ENCODE assay signal across 8 cellular contexts in genomic region chr12:104720346-104721064, GRCh38.
A peak's percentile ranks its signal among the peaks of the same experiment; 100 is the strongest.
DNase-seq lines count a peak whose midpoint lies in the region; ATAC-seq lines count a peak whose summit lies in the region.

No MANE protein-coding gene starts in this region.

- peak; percentile 35 for DNase-seq in AG08396 (ENCODE audit: low spot score)
- DNase-seq in activated T-cell treated with anti-CD3 and anti-CD28 coated beads, Interleukin-2, amount 50 U/mL, for 1 hour, result peak; percentile 76
- no peak for DNase-seq in Right ventricle myocardium superior
- peak; percentile 15 to 43 for DNase-seq in stimulated activated CD4-positive, alpha-beta T cell treated with anti-CD3 and anti-CD28 coated beads, Interleukin-15, amount 100 ng/mL, for 48 hours (ENCODE audit: low read depth in 2 of 2)
- no peak for DNase-seq in SK-N-DZ (ENCODE audit: low spot score)
- no peak for DNase-seq in NCI-H2107 treated with DMSO at 0.1 percent for 48 hours (lab: John Stamatoyannopoulos, UW; ENCODE audit: unreplicated experiment)

- ATAC-seq in HG03378 (IDR thresholded peaks at IDR 0.05; ENCODE audit: unreplicated experiment) (peak; percentile 45), Right ventricle myocardium superior (ENCODE audit: poor library complexity) (peak; percentile 48), GM21619 (IDR thresholded peaks at IDR 0.05; ENCODE audit: unreplicated experiment) (no peak)

- intact Hi-C loops in Right ventricle myocardium superior (cut with DNase I), result no loop called here

Comparison
In these comparisons a context has a peak if more than half of its experiments do, and no peak if none do; other contexts are left out.
1. DNase-seq: peak in AG08396 (single experiment), activated T-cell treated with anti-CD3 and anti-CD28 coated beads, Interleukin-2, amount 50 U/mL, for 1 hour (single experiment) and stimulated activated CD4-positive, alpha-beta T cell treated with anti-CD3 and anti-CD28 coated beads, Interleukin-15, amount 100 ng/mL, for 48 hours (2 of 2); none in Right ventricle myocardium superior (single experiment), SK-N-DZ (single experiment) and NCI-H2107 treated with DMSO at 0.1 percent for 48 hours (single experiment).